In the genomic region with DNA sequence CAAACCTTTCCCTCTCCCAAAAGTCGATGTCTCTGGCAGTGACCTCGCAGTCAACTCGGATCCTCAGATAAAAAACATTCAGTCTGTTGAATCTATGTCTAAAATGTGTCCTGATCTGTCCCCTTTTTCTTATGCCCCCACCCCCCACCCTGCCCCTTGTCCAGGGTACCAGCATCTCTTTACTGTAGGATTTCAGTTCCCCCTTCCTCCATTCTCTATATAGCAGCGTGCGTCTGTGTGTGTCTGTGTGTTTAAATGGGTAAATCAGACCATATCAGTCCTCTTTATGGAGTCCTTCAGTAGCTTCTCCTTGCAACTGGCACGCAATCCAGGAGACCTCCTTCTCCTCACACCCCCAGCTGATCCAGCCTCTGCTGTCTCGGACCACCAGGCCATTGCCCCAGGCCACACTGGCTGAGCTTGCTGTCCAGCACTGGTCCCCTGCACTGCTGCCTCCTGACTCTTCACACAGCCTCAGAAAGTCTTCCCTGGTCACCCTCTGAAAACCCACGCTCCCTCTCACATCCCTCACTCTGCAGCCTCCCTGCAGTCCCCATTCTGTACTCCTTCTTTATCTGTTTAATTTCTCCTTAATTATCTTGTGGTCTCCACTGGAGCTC, we compare ENCODE assay signal across 1 cellular context.
TF ChIP-seq lines count a peak whose summit lies in the region.

No MANE protein-coding gene starts in this region.

TF ChIP-seq in GM12878, 131 proteins besides CTCF, POLR2A, EP300 and RAD21 (continued from another document):
- TF ChIP-seq, protein P1, sequence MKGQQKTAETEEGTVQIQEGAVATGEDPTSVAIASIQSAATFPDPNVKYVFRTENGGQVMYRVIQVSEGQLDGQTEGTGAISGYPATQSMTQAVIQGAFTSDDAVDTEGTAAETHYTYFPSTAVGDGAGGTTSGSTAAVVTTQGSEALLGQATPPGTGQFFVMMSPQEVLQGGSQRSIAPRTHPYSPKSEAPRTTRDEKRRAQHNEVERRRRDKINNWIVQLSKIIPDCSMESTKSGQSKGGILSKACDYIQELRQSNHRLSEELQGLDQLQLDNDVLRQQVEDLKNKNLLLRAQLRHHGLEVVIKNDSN (IDR thresholded peaks at IDR 0.05; ENCODE audit: borderline replicate concordance, extremely low read length, insufficient read depth, low read depth, low read length) = no peak
- peak; percentile 71 for TF ChIP-seq SPI1 (IDR thresholded peaks at IDR 0.05; ENCODE audit: borderline replicate concordance, insufficient read depth, low read depth, low read length)
- no peak for TF ChIP-seq NR2C1 (IDR thresholded peaks at IDR 0.05)
- TF ChIP-seq, protein P2, sequence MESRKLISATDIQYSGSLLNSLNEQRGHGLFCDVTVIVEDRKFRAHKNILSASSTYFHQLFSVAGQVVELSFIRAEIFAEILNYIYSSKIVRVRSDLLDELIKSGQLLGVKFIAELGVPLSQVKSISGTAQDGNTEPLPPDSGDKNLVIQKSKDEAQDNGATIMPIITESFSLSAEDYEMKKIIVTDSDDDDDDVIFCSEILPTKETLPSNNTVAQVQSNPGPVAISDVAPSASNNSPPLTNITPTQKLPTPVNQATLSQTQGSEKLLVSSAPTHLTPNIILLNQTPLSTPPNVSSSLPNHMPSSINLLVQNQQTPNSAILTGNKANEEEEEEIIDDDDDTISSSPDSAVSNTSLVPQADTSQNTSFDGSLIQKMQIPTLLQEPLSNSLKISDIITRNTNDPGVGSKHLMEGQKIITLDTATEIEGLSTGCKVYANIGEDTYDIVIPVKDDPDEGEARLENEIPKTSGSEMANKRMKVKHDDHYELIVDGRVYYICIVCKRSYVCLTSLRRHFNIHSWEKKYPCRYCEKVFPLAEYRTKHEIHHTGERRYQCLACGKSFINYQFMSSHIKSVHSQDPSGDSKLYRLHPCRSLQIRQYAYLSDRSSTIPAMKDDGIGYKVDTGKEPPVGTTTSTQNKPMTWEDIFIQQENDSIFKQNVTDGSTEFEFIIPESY (IDR thresholded peaks at IDR 0.05) = no peak
- TF ChIP-seq, protein P3, sequence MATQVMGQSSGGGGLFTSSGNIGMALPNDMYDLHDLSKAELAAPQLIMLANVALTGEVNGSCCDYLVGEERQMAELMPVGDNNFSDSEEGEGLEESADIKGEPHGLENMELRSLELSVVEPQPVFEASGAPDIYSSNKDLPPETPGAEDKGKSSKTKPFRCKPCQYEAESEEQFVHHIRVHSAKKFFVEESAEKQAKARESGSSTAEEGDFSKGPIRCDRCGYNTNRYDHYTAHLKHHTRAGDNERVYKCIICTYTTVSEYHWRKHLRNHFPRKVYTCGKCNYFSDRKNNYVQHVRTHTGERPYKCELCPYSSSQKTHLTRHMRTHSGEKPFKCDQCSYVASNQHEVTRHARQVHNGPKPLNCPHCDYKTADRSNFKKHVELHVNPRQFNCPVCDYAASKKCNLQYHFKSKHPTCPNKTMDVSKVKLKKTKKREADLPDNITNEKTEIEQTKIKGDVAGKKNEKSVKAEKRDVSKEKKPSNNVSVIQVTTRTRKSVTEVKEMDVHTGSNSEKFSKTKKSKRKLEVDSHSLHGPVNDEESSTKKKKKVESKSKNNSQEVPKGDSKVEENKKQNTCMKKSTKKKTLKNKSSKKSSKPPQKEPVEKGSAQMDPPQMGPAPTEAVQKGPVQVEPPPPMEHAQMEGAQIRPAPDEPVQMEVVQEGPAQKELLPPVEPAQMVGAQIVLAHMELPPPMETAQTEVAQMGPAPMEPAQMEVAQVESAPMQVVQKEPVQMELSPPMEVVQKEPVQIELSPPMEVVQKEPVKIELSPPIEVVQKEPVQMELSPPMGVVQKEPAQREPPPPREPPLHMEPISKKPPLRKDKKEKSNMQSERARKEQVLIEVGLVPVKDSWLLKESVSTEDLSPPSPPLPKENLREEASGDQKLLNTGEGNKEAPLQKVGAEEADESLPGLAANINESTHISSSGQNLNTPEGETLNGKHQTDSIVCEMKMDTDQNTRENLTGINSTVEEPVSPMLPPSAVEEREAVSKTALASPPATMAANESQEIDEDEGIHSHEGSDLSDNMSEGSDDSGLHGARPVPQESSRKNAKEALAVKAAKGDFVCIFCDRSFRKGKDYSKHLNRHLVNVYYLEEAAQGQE (IDR thresholded peaks at IDR 0.05; ENCODE audit: low read depth, low read length) = 0 out of 2 replicates have a peak, but pooled peaks have one; percentile 61
- TF ChIP-seq ZNF274 (IDR thresholded peaks at IDR 0.05; ENCODE audit: insufficient read depth, insufficient read length) = no peak
- no peak for TF ChIP-seq IRF4 (IDR thresholded peaks at IDR 0.05; ENCODE audit: low read depth, low read length)
- no peak for TF ChIP-seq SMC3 (IDR thresholded peaks at IDR 0.05; ENCODE audit: borderline replicate concordance, low read length)
- no peak for TF ChIP-seq CBX3 (IDR thresholded peaks at IDR 0.05; ENCODE audit: borderline replicate concordance, low read depth)
- peak; percentile 41; the same call in 1 of the 2 replicates for TF ChIP-seq HDGF (IDR thresholded peaks at IDR 0.05)
- no peak for TF ChIP-seq NFIC (IDR thresholded peaks at IDR 0.05; ENCODE audit: low read depth, low read length)
- TF ChIP-seq EZH2 (IDR thresholded peaks at IDR 0.05; ENCODE audit: borderline replicate concordance, control insufficient read depth, low read depth, low read length) = no peak
- peak; percentile 40; the same call in 1 of the 2 replicates for TF ChIP-seq CHD1 (IDR thresholded peaks at IDR 0.05; ENCODE audit: low read depth, low read length)
- no peak for TF ChIP-seq SRF (IDR thresholded peaks at IDR 0.05; ENCODE audit: low read depth in 2 of 2, low read length in 2 of 2)
- TF ChIP-seq SIN3A (IDR thresholded peaks at IDR 0.05; ENCODE audit: low read depth, low read length) = peak; percentile 51; the same call in 1 of the 2 replicates
- no peak for TF ChIP-seq HDAC6 (IDR thresholded peaks at IDR 0.05; ENCODE audit: unreplicated experiment)
- TF ChIP-seq, protein P4, sequence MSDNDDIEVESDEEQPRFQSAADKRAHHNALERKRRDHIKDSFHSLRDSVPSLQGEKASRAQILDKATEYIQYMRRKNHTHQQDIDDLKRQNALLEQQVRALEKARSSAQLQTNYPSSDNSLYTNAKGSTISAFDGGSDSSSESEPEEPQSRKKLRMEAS (IDR thresholded peaks at IDR 0.05; ENCODE audit: low read depth, low read length) = 0 out of 2 replicates have a peak, but pooled peaks have one; percentile 19
- TF ChIP-seq TCF3 (IDR thresholded peaks at IDR 0.05; ENCODE audit: borderline replicate concordance, insufficient read depth, low read depth, low read length) = no peak
